Comparison of ENCODE assay signal across 20 cellular contexts in genomic region chr13:21753117-21753729, GRCh38.
DNase-seq lines count a peak whose midpoint lies in the region; ATAC-seq and TF ChIP-seq lines count a peak whose summit lies in the region.
"Had no signal": no experiment of that assay in that cellular context is flagged by ENCODE, and none has a peak within 500 bp of the region (broad histone marks: within the 10 kb centered on the region; RNA-seq: fewer than 3 reads in every experiment).

No MANE protein-coding gene starts in this region.

- H3K4me3 ChIP-seq in Caco-2 (ENCODE audit: low read depth, low read length) (no peak overlapping the region), fibroblast of villous mesenchyme (ENCODE audit: low read depth, low read length) (no peak overlapping the region), liver (ENCODE audit: low read depth in 1 of 3, low read length in 3 of 3) (no peak overlapping the region)
- H3K4me3 ChIP-seq: A549; BLaER1 treated with 17β-estradiol and CSF1 and Interleukin-3, amounts not matched to agents 10 nM and 100 nM; GM23248 had no signal

- no TSS peak for BruUV-seq in Caco-2 (replicated peaks; lab: Mats Ljungman, UMichigan)

- H3K4me1 Mint-ChIP-seq in Caco-2 (ENCODE audit: low read depth, unreplicated experiment), result peaks cover 57% of the 10 kb centered on the region
- H3K4me1 Mint-ChIP-seq in T-helper 17 cell, result no peaks in the 10 kb centered on the region
- H3K4me1 Mint-ChIP-seq: CD14-positive monocyte; CD4-positive, alpha-beta memory T cell had no signal

- H3K27me3 Mint-ChIP-seq in Caco-2 (ENCODE audit: insufficient read depth, unreplicated experiment) (no peaks in the 10 kb centered on the region), T-helper 17 cell (peaks cover 31% of the 10 kb centered on the region)

- no peak overlapping the region for H3K27ac ChIP-seq in liver (ENCODE audit: low read depth in 1 of 2, low read length in 2 of 2)
- H3K27ac ChIP-seq: 22Rv1; A549; BLaER1 treated with 17β-estradiol and CSF1 and Interleukin-3, amounts not matched to agents 10 nM and 100 nM; GM23248 had no signal

- no peak for TF ChIP-seq RAD21 in liver (IDR thresholded peaks at IDR 0.05)

- H3K4me1 ChIP-seq in Caco-2 (peaks cover 34% of the 10 kb centered on the region), liver (ENCODE audit: control insufficient read depth in 4 of 4, insufficient read depth in 4 of 4, low read length in 3 of 4) (peaks cover 0 to 10% (median 9%) of the 10 kb centered on the region in 4 donors)
- H3K4me1 ChIP-seq: A549; BE2C; BLaER1 treated with 17β-estradiol and CSF1 and Interleukin-3, amounts not matched to agents 10 nM and 100 nM had no signal

- no peak overlapping the region for H3K9ac ChIP-seq in liver (ENCODE audit: low read depth in 1 of 2, low read length in 2 of 2)
- H3K9ac ChIP-seq: BLaER1 treated with 17β-estradiol and CSF1 and Interleukin-3, amounts not matched to agents 10 nM and 100 nM; GM23248 had no signal

- H3K27me3 ChIP-seq in Caco-2 (replicated peaks; ENCODE audit: control insufficient read depth, insufficient read depth, low read length) (no peaks in the 10 kb centered on the region), liver (ENCODE audit: control insufficient read depth in 4 of 4, insufficient read depth in 4 of 4, low read length in 3 of 4) (no peaks in the 10 kb centered on the region)
- H3K27me3 ChIP-seq: BE2C; BLaER1 treated with 17β-estradiol and CSF1 and Interleukin-3, amounts not matched to agents 10 nM and 100 nM had no signal

- H3K4me3 Mint-ChIP-seq in Caco-2 (ENCODE audit: unreplicated experiment), result no peak overlapping the region
- H3K4me3 Mint-ChIP-seq in T-helper 17 cell, result no peak overlapping the region
- H3K4me3 Mint-ChIP-seq: CD14-positive monocyte; CD4-positive, alpha-beta memory T cell had no signal

- ATAC-seq in T-helper 17 cell, result no peak
- ATAC-seq: A549 had no signal

- peak overlapping the region; percentile 39 for H3K27ac Mint-ChIP-seq in Caco-2 (ENCODE audit: unreplicated experiment)
- no peak overlapping the region for H3K27ac Mint-ChIP-seq in T-helper 17 cell
- H3K27ac Mint-ChIP-seq: CD14-positive monocyte; CD4-positive, alpha-beta memory T cell had no signal

- intact Hi-C loops in Caco-2 (cut with micrococcal nuclease; ENCODE audit: unreplicated experiment), result loop anchor here (2.0 kb wide), 1 partner anchor 40 kb away; no protein-coding TSS in a partner anchor

- TF ChIP-seq CTCF in Caco-2 (IDR thresholded peaks at IDR 0.05; ENCODE audit: insufficient read depth in 1 of 2, low read depth in 1 of 2, low read length in 1 of 2, severe bottlenecking in 1 of 2, unreplicated experiment in 1 of 2) (no peak), fibroblast of villous mesenchyme (IDR thresholded peaks at IDR 0.05; ENCODE audit: insufficient read depth, low read depth, low read length) (no peak), liver (IDR thresholded peaks at IDR 0.05; ENCODE audit: low read depth, low read length, missing input control) (no peak)

- H3K36me3 ChIP-seq in Caco-2 (ENCODE audit: control insufficient read depth, insufficient read depth, low read length) (no peaks in the 10 kb centered on the region), liver (ENCODE audit: control insufficient read depth in 4 of 4, insufficient read depth in 3 of 4, low read depth in 1 of 4, low read length in 3 of 4) (no peaks in the 10 kb centered on the region)
- H3K36me3 ChIP-seq: BE2C; BLaER1 treated with 17β-estradiol and CSF1 and Interleukin-3, amounts not matched to agents 10 nM and 100 nM had no signal

- POLR2A ChIA-PET in Caco-2 (lab: Charles Lee), result no interaction called here

- CTCF ChIA-PET in Caco-2 (lab: Charles Lee), result no interaction called here

- H3K9me3 ChIP-seq in Caco-2 (peaks cover 5% of the 10 kb centered on the region; the same call in 1 of the 2 replicates), liver (ENCODE audit: control insufficient read depth in 4 of 4, low read length in 3 of 4) (no peaks in the 10 kb centered on the region), T-helper 17 cell (ENCODE audit: control insufficient read depth, low read length, poor library complexity, severe bottlenecking) (no peaks in the 10 kb centered on the region)
- H3K9me3 ChIP-seq: A549, BE2C had no signal

- DNase-seq in Caco-2, result no peak
- peak; percentile 86 for DNase-seq in fibroblast of villous mesenchyme (ENCODE audit: low read depth)
- DNase-seq in 8988T, result no peak
- no peak for DNase-seq in NCI-H1930 (lab: John Stamatoyannopoulos, UW)
- DNase-seq in T-helper 17 cell, result no peak
- DNase-seq: ACHN; AML-193; BE2C; CD4-positive, alpha-beta memory T cell; COR-L47; DMS153; DND-41; GM23248; H7; HCEC 1CT had no signal

- 22% methylated on average over 6 of the region's 6 CpGs for WGBS in liver

- peaks cover 25% of the 10 kb centered on the region for H3K9me3 Mint-ChIP-seq in Caco-2 (ENCODE audit: unreplicated experiment)

- peaks cover 6% of the 10 kb centered on the region for H3K36me3 Mint-ChIP-seq in Caco-2 (ENCODE audit: insufficient read depth, unreplicated experiment)
- H3K36me3 Mint-ChIP-seq in T-helper 17 cell (ENCODE audit: low read depth), result peaks cover 5% of the 10 kb centered on the region
- H3K36me3 Mint-ChIP-seq: CD14-positive monocyte; CD4-positive, alpha-beta memory T cell had no signal

TF ChIP-seq in liver, 16 proteins besides CTCF, POLR2A, EP300 and RAD21:
- TF ChIP-seq YY1 (IDR thresholded peaks at IDR 0.05), result peak; percentile 16
- TF ChIP-seq, protein P1, sequence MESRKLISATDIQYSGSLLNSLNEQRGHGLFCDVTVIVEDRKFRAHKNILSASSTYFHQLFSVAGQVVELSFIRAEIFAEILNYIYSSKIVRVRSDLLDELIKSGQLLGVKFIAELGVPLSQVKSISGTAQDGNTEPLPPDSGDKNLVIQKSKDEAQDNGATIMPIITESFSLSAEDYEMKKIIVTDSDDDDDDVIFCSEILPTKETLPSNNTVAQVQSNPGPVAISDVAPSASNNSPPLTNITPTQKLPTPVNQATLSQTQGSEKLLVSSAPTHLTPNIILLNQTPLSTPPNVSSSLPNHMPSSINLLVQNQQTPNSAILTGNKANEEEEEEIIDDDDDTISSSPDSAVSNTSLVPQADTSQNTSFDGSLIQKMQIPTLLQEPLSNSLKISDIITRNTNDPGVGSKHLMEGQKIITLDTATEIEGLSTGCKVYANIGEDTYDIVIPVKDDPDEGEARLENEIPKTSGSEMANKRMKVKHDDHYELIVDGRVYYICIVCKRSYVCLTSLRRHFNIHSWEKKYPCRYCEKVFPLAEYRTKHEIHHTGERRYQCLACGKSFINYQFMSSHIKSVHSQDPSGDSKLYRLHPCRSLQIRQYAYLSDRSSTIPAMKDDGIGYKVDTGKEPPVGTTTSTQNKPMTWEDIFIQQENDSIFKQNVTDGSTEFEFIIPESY (IDR thresholded peaks at IDR 0.05), result no peak
- peak; percentile 3 to 35 for TF ChIP-seq HNF4A (conservative IDR thresholded peaks at IDR 0.05)
- peak; percentile 9 for TF ChIP-seq FOXA2 (IDR thresholded peaks at IDR 0.05)
- TF ChIP-seq RXRA (IDR thresholded peaks at IDR 0.05), result peak in 1 of 2 donors; percentile 24
- TF ChIP-seq TAF1 (conservative IDR thresholded peaks at IDR 0.05), result no peak
